In the genomic region with DNA sequence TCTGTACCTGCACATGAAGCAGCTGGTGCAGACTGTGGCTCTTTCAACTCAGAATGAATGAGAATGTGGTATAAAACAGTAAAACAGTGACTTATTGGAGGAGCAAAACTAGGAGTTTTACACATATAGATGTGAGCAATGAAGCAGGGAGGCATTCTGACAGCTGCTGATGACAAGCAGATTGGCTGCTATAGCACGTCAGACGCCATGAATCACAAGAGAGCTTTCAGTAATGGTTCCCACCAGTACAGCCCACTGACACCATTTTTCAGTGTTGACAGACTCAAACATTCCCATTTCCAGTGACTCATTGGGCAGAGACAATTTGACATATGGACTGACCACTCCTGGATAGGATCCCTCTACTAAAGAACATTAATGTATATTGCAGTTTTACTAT, we compare ENCODE assay signal across 19 cellular contexts. TPM values are rescaled to one million over a fixed set of nuclear protein-coding genes. Genes with fewer than 3 reads are reported as not detected.
A peak's percentile ranks its signal among the peaks of the same experiment; 100 is the strongest.
DNase-seq lines count a peak whose midpoint lies in the region; ATAC-seq, FAIRE-seq and TF ChIP-seq lines count a peak whose summit lies in the region.
"Had no signal": no experiment of that assay in that cellular context is flagged by ENCODE, and none has a peak within 500 bp of the region (broad histone marks: within the 10 kb centered on the region; RNA-seq: fewer than 3 reads in every experiment).

No MANE protein-coding gene starts in this region.

- H3K4me1 ChIP-seq in uterus = no peaks in the 10 kb centered on the region

- no peak overlapping the region for H3K27ac ChIP-seq in uterus

- intact Hi-C loops in uterus (cut with DNase I; ENCODE audit: low total_unique reads) = no loop called here

- FAIRE-seq in urothelium cell line (lab: Jason Lieb, UNC) = peak; percentile 9
- FAIRE-seq: A204.1, G401.6, GM12891, HepG2, HTR-8/SVneo had no signal

- H3K36me3 ChIP-seq in uterus = no peaks in the 10 kb centered on the region

- peak; percentile 41 for DNase-seq in Daoy (ENCODE audit: low read depth)
- DNase-seq in RKO (ENCODE audit: low spot score) = peak; percentile 52
- peak; percentile 39 for DNase-seq in fibroblast of the aortic adventitia (ENCODE audit: low read depth)
- no peak for DNase-seq in urothelium cell line (ENCODE audit: low spot score)
- DNase-seq in uterus = no peak
- DNase-seq: C1 segment of cervical spinal cord; Calu3; CD4-positive, alpha-beta T cell; DMS 273 treated with DMSO at 0.1 percent for 48 hours; GOT3; H9 had no signal

- ATAC-seq in GM21367 (IDR thresholded peaks at IDR 0.05; ENCODE audit: unreplicated experiment) = no peak
- no peak for ATAC-seq in HG02884 (IDR thresholded peaks at IDR 0.05; ENCODE audit: unreplicated experiment)
- ATAC-seq: HepG2 had no signal

- H3K9me3 ChIP-seq in uterus = no peaks in the 10 kb centered on the region

- TF ChIP-seq CTCF in fibroblast of the aortic adventitia (IDR thresholded peaks at IDR 0.05; ENCODE audit: insufficient read depth, low read length) (no peak), uterus (IDR thresholded peaks at IDR 0.05) (no peak)

- TF ChIP-seq POLR2A in uterus (IDR thresholded peaks at IDR 0.05) = no peak

- no peak overlapping the region for H3K4me3 ChIP-seq in fibroblast of the aortic adventitia (ENCODE audit: low read depth, low read length)
- H3K4me3 ChIP-seq in uterus = no peak overlapping the region

- H3K27me3 ChIP-seq in uterus = no peaks in the 10 kb centered on the region

RNA-seq across cellular contexts. Expression of a gene that starts 24.6 kb away (rescaled TPM):
- not detected in 2 replicates for total RNA-seq in Daoy (2014; rRNA removed; shearing (Covaris generic))
- 0.09 and 1.4 TPM in 2 replicates for total RNA-seq in fibroblast of the aortic adventitia (ENCODE audit: low replicate concordance)
- under 1 TPM in 1 of 4 donors, not detected in 3; 0.14 TPM for total RNA-seq in uterus
- total RNA-seq: B cell; Calu3; CD4-positive, alpha-beta T cell; H9; HepG2 had no signal

Comparison
In these comparisons a context has a peak if more than half of its experiments do, and no peak if none do; other contexts are left out.
1. DNase-seq: peak in Daoy (single experiment), RKO (single experiment) and fibroblast of the aortic adventitia (single experiment); none in urothelium cell line (single experiment) and uterus (0 of 2).